In genomic region chr3:80556728-80557127, GRCh38 we compare ENCODE assay signal across 18 cellular contexts.
A peak's percentile ranks its signal among the peaks of the same experiment; 100 is the strongest.
DNase-seq lines count a peak whose midpoint lies in the region; ATAC-seq, FAIRE-seq and TF ChIP-seq lines count a peak whose summit lies in the region.
"Had no signal": no experiment of that assay in that cellular context is flagged by ENCODE, and none has a peak within 500 bp of the region (broad histone marks: within the 10 kb centered on the region; RNA-seq: fewer than 3 reads in every experiment).

No MANE protein-coding gene starts in this region.

- no peak overlapping the region for H3K4me3 ChIP-seq in bronchial epithelial cell (ENCODE audit: low read depth, low read length)
- H3K4me3 ChIP-seq in small intestine (ENCODE audit: low read depth in 1 of 2, low read length in 2 of 2), result no peak overlapping the region
- no peak overlapping the region for H3K4me3 ChIP-seq in A673 (ENCODE audit: low read depth, low read length, poor library complexity, severe bottlenecking)
- H3K4me3 ChIP-seq: GM23338, SJCRH30 had no signal

- BruUV-seq in A673 (replicated peaks; lab: Mats Ljungman, UMichigan), result no TSS peak

- ATAC-seq in HG03565 (IDR thresholded peaks at IDR 0.05; ENCODE audit: unreplicated experiment) (no peak), GM21447 (IDR thresholded peaks at IDR 0.05; ENCODE audit: unreplicated experiment) (no peak)
- ATAC-seq: GM23338, HCT116 had no signal

- H3K4me1 ChIP-seq in small intestine (ENCODE audit: control insufficient read depth in 2 of 2, insufficient read depth in 1 of 2, low read depth in 1 of 2, low read length in 1 of 2), result no peaks in the 10 kb centered on the region
- no peaks in the 10 kb centered on the region for H3K4me1 ChIP-seq in A673 (ENCODE audit: insufficient read depth, low read length, poor library complexity, severe bottlenecking)
- H3K4me1 ChIP-seq: SJCRH30 had no signal

- H3K27me3 ChIP-seq in bronchial epithelial cell (ENCODE audit: control insufficient read depth, insufficient read depth, low read length) (no peaks in the 10 kb centered on the region), small intestine (ENCODE audit: control insufficient read depth in 2 of 2, insufficient read depth in 2 of 2, low read length in 2 of 2) (no peaks in the 10 kb centered on the region), A673 (replicated peaks; ENCODE audit: insufficient read depth, low read depth, low read length, poor library complexity) (no peaks in the 10 kb centered on the region)
- H3K27me3 ChIP-seq: SJCRH30 had no signal

- POLR2A ChIA-PET in A673 (lab: Charles Lee; ENCODE audit: low non-redundant PET), result no interaction called here

- H3K27ac ChIP-seq in small intestine (ENCODE audit: low read depth in 1 of 2, low read length in 1 of 2) (no peak overlapping the region), A673 (ENCODE audit: low read depth, low read length, poor library complexity, severe bottlenecking) (no peak overlapping the region)
- H3K27ac ChIP-seq: SJCRH30 had no signal

- FAIRE-seq in bronchial epithelial cell (lab: Jason Lieb, UNC), result no peak
- no peak for FAIRE-seq in small intestine (lab: Jason Lieb, UNC)

- intact Hi-C loops in A673 (cut with micrococcal nuclease; ENCODE audit: unreplicated experiment), result no loop called here

- no peaks in the 10 kb centered on the region for H3K9me3 ChIP-seq in small intestine (ENCODE audit: control insufficient read depth, low read depth)
- H3K9me3 ChIP-seq in A673 (ENCODE audit: low read depth, low read length, poor library complexity, severe bottlenecking), result no peaks in the 10 kb centered on the region
- H3K9me3 ChIP-seq: SJCRH30 had no signal

- 31 to 62% (median 61%) methylated on average over 1 of the region's 1 CpG for WGBS in small intestine, 3 donors

- TF ChIP-seq CTCF in bronchial epithelial cell (IDR thresholded peaks at IDR 0.05; ENCODE audit: insufficient read depth, low read length, severe bottlenecking), result no peak
- no peak for TF ChIP-seq CTCF in A673 (conservative IDR thresholded peaks at IDR 0.05; ENCODE audit: low read depth, low read length)

- no peaks in the 10 kb centered on the region for H3K36me3 ChIP-seq in bronchial epithelial cell (ENCODE audit: control insufficient read depth, insufficient read depth, low read length)
- no peaks in the 10 kb centered on the region for H3K36me3 ChIP-seq in small intestine (ENCODE audit: control insufficient read depth in 2 of 2, insufficient read depth in 2 of 2, low read length in 2 of 2)
- H3K36me3 ChIP-seq in A673 (ENCODE audit: insufficient read depth, low read length, poor library complexity, severe bottlenecking), result no peaks in the 10 kb centered on the region
- H3K36me3 ChIP-seq: SJCRH30 had no signal

- peak; percentile 2 for DNase-seq in NCI-H2171 treated with DMSO at 0.1 percent for 48 hours (lab: John Stamatoyannopoulos, UW)
- DNase-seq in NCI-H2171 (lab: John Stamatoyannopoulos, UW), result no peak
- peak; percentile 95 for DNase-seq in NCI-H1105 treated with DMSO at 0.1 percent for 48 hours (lab: John Stamatoyannopoulos, UW)
- DNase-seq in bronchial epithelial cell (ENCODE audit: low read depth), result peak; percentile 20
- peak; percentile 1 for DNase-seq in small intestine
- DNase-seq in A673 (ENCODE audit: low spot score), result no peak
- DNase-seq: C1 segment of cervical spinal cord; DMS153; KBM-7; MV-4-11; NCI-H2081 treated with DMSO at 0.1 percent for 48 hours; NCI-H446 treated with DMSO at 0.1 percent for 48 hours; NK-92 treated with Interleukin-12 subunit alpha and Interleukin-12 subunit beta, amount 100 ng/mL, for 24 hours; SJCRH30 had no signal

- CTCF ChIA-PET in A673 (lab: Charles Lee), result no interaction called here

Comparison
In these comparisons a context has a peak if more than half of its experiments do, and no peak if none do; other contexts are left out.
1. DNase-seq: peak in NCI-H2171 treated with DMSO at 0.1 percent for 48 hours (single experiment), NCI-H1105 treated with DMSO at 0.1 percent for 48 hours (single experiment), bronchial epithelial cell (single experiment) and small intestine (single experiment); none in NCI-H2171 (single experiment) and A673 (single experiment).